ENCODE assay signal across 30 cellular contexts in the genomic region with DNA sequence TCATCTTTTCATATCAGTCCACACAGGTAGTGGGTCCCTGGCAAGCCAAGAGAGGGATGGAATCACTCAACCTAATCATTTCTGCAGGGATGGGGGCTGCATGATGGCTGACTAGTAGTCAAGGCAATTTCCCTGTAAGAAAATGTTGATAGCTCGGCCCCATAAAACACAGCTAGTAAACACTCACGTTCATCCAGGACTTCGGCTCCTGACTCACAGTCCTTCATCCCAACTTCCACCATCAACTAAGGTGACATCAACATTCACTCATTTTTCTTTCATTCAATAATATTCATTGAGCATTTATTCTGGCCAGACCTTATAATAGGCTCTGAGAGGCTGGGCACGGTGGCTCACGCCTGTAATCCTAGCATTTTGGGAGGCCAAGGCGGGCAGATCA.
"Had no signal": no experiment of that assay in that cellular context is flagged by ENCODE, and none has a peak within 500 bp of the region (broad histone marks: within the 10 kb centered on the region; RNA-seq: fewer than 3 reads in every experiment).

No MANE protein-coding gene starts in this region.

- H3K9me3 Mint-ChIP-seq: effector memory CD8-positive, alpha-beta T cell; mesothelial cell of epicardium; naive B cell; natural killer cell treated with Interleukin-12 subunit alpha and Interleukin-12 subunit beta and Interleukin-15 and Interleukin-18, amount 100 ng/mL, for 72 hours; neural crest cell; stimulated activated naive CD8-positive, alpha-beta T cell treated with anti-CD3 and anti-CD28 coated beads, Interleukin-15, amount 100 ng/mL, for 72 hours had no signal

- DNase-seq: cortex of kidney; effector memory CD8-positive, alpha-beta T cell; foreskin keratinocyte; heart left ventricle; hippocampal formation; left cardiac atrium; left lung; mesenchymal stem cell; mucosa of descending colon; naive B cell; right lobe of liver; stimulated activated CD4-positive, alpha-beta T cell treated with anti-CD3 and anti-CD28 coated beads, Interleukin-12 subunit alpha, Interleukin-12 subunit beta, amount 100 ng/mL, for 4 hours; stimulated activated CD4-positive, alpha-beta T cell treated with anti-CD3 and anti-CD28 coated beads, Interleukin-1b, Interleukin-23, amount 100 ng/mL, for 48 hours; stimulated activated CD4-positive, alpha-beta T cell treated with anti-CD3 and anti-CD28 coated beads, Interleukin-4, amount 100 ng/mL, for 1 hour; stimulated activated CD8-positive, alpha-beta memory T cell treated with anti-CD3 and anti-CD28 coated beads, Interleukin-4, amount 100 ng/mL, for 48 hours; stimulated activated naive CD4-positive, alpha-beta T cell; stimulated activated naive CD8-positive, alpha-beta T cell treated with anti-CD3 and anti-CD28 coated beads, Interleukin-15, amount 100 ng/mL, for 72 hours; trophoblast cell had no signal

- H3K9ac ChIP-seq: parathyroid adenoma had no signal

- H3K4me1 ChIP-seq: foreskin keratinocyte, parathyroid adenoma had no signal

- H3K9me3 ChIP-seq: gastroesophageal sphincter, heart left ventricle, left lung, mucosa of descending colon, neutrophil, right lobe of liver, suprapubic skin, vagina had no signal

- H3K36me3 Mint-ChIP-seq: mesothelial cell of epicardium; natural killer cell treated with Interleukin-12 subunit alpha and Interleukin-12 subunit beta and Interleukin-15 and Interleukin-18, amount 100 ng/mL, for 72 hours had no signal

- H3K27ac ChIP-seq: epithelial cell of prostate, foreskin keratinocyte, gastroesophageal sphincter, heart left ventricle, left lung, neutrophil, parathyroid adenoma, right lobe of liver, suprapubic skin, vagina had no signal

- H3K27me3 ChIP-seq: foreskin keratinocyte, gastroesophageal sphincter, heart left ventricle, left lung, neutrophil, right lobe of liver, suprapubic skin, vagina had no signal

- H3K27ac Mint-ChIP-seq: effector memory CD8-positive, alpha-beta T cell; mesothelial cell of epicardium; naive B cell; natural killer cell treated with Interleukin-12 subunit alpha and Interleukin-12 subunit beta and Interleukin-15 and Interleukin-18, amount 100 ng/mL, for 72 hours; progenitor cell of endocrine pancreas; stimulated activated naive CD8-positive, alpha-beta T cell treated with anti-CD3 and anti-CD28 coated beads, Interleukin-15, amount 100 ng/mL, for 72 hours had no signal

- H3K79me2 ChIP-seq: parathyroid adenoma had no signal

- H3K27me3 Mint-ChIP-seq: effector memory CD8-positive, alpha-beta T cell; naive B cell; natural killer cell treated with Interleukin-12 subunit alpha and Interleukin-12 subunit beta and Interleukin-15 and Interleukin-18, amount 100 ng/mL, for 72 hours; stimulated activated naive CD8-positive, alpha-beta T cell treated with anti-CD3 and anti-CD28 coated beads, Interleukin-15, amount 100 ng/mL, for 72 hours had no signal

- H3K4me2 ChIP-seq: smooth muscle cell had no signal

- ATAC-seq: effector memory CD8-positive, alpha-beta T cell; esophagus mucosa; foreskin keratinocyte; gastroesophageal sphincter; heart left ventricle; left cardiac atrium; left lung; mucosa of descending colon; natural killer cell treated with Interleukin-12 subunit alpha and Interleukin-12 subunit beta and Interleukin-15 and Interleukin-18, amount 100 ng/mL, for 72 hours; right lobe of liver; stimulated activated naive CD8-positive, alpha-beta T cell treated with anti-CD3 and anti-CD28 coated beads, Interleukin-15, amount 100 ng/mL, for 72 hours had no signal

- H3K36me3 ChIP-seq: gastroesophageal sphincter, heart left ventricle, left lung, neutrophil, right lobe of liver, suprapubic skin, vagina had no signal

- H2AFZ ChIP-seq: parathyroid adenoma had no signal

- H3K4me3 Mint-ChIP-seq: effector memory CD8-positive, alpha-beta T cell; mesothelial cell of epicardium; naive B cell; natural killer cell treated with Interleukin-12 subunit alpha and Interleukin-12 subunit beta and Interleukin-15 and Interleukin-18, amount 100 ng/mL, for 72 hours; neural crest cell; stimulated activated naive CD8-positive, alpha-beta T cell treated with anti-CD3 and anti-CD28 coated beads, Interleukin-15, amount 100 ng/mL, for 72 hours had no signal

- H3K4me3 ChIP-seq: gastroesophageal sphincter, heart left ventricle, left lung, mucosa of descending colon, right lobe of liver, smooth muscle cell, suprapubic skin, vagina had no signal
